In genomic region chr7:45036317-45036716, GRCh38 we compare ENCODE assay signal across 1 cellular context.
TF ChIP-seq lines count a peak whose summit lies in the region.

No MANE protein-coding gene starts in this region.

TF ChIP-seq in GM12878, 131 proteins besides CTCF, POLR2A, EP300 and RAD21:
- TF ChIP-seq SIN3A (IDR thresholded peaks at IDR 0.05; ENCODE audit: low read depth, low read length), result no peak
- no peak for TF ChIP-seq BHLHE40 (IDR thresholded peaks at IDR 0.05; ENCODE audit: borderline replicate concordance in 1 of 2, low read depth in 2 of 2, low read length in 1 of 2)
- TF ChIP-seq STAT1 (conservative IDR thresholded peaks at IDR 0.05), result no peak
- TF ChIP-seq RCOR1 (conservative IDR thresholded peaks at IDR 0.05; ENCODE audit: low read depth, low read length), result no peak
- TF ChIP-seq SPI1 (IDR thresholded peaks at IDR 0.05; ENCODE audit: borderline replicate concordance, insufficient read depth, low read depth, low read length), result no peak
